Comparison of ENCODE assay signal across 8 cellular contexts in the genomic region with DNA sequence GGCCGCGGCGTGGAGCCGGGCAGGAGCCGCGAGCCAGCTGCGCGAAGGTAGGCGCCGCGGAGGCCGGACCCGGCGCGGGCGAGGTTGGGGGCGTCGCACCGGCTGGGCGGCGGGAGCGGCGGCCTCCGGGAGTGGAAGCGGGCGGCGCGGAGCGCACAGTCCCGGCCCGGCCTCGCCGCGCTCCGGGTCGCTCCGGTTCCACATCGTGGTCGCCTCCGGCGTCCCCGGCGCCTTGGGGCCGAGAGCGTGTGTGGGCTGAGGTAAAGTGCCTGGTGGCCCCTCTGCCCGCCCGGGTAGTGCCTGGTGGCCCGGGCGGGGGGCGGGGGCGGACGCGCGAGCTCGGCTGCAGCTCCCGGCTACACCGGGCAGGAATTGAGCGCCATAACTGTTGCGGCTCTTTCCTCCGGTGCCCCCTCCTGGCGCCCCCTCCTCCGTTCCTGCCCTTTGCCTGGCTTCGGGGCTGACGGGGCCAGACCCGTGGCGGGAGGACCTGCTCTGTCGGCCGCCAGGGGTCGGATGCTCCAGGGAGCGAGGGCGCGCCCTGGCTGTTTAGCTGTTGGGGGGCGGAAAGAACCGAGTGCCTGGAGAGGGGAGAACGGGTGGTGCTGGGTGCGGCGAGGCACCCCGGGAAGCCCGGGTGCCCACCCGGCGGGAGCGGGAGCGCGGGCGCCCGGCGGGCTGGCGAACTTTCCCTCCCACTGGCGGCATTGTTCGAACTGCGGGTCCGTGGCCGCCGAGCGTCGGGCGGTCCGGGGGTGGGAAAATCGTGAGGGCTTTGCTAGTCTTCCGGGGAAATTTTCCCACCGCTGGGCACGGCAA. TPM values are rescaled to one million over a fixed set of nuclear protein-coding genes. Genes with fewer than 3 reads are reported as not detected.
DNase-seq lines count a peak whose midpoint lies in the region; ATAC-seq and TF ChIP-seq lines count a peak whose summit lies in the region.

No MANE protein-coding gene starts in this region.

- 0 to 56% (median 0%) methylated on average over 11 to 102 of the region's 102 CpGs for WGBS in spleen, 5 donors

- H3K27me3 Mint-ChIP-seq in brain, result peaks cover 12% of the 10 kb centered on the region

- H3K9me3 Mint-ChIP-seq in brain, result peaks cover 0 to 8% (median 0%) of the 10 kb centered on the region in 5 experiments

- H3K27ac ChIP-seq in spleen, result peak overlapping the region in 7 of 8 donors; percentile 22 to 84 (median 74)

- H3K4me3 Mint-ChIP-seq in brain, result peak overlapping the region; percentile 91 to 96 (median 92)

- no peaks in the 10 kb centered on the region for H3K9me3 ChIP-seq in spleen

- H3K27ac Mint-ChIP-seq in brain, result peak overlapping the region in 2 of 5 experiments; percentile 85 to 94

- peak overlapping the region; percentile 44 to 78 (median 55) for H3K4me3 ChIP-seq in spleen

- peaks cover 0 to 13% (median 3%) of the 10 kb centered on the region in 6 donors for H3K4me1 ChIP-seq in spleen

- H3K4me1 Mint-ChIP-seq in brain, result peaks cover 18% of the 10 kb centered on the region

- no peaks in the 10 kb centered on the region for H3K36me3 ChIP-seq in spleen

- intact Hi-C loops in spleen (cut with DNase I; ENCODE audit: low total_unique reads), result no loop called here

- DNase-seq in NCI-H524 (lab: John Stamatoyannopoulos, UW) (peak; percentile 3 to 59), NCI-H524 treated with DMSO at 0.1 percent for 48 hours (lab: John Stamatoyannopoulos, UW) (no peak), SK-N-DZ (ENCODE audit: low spot score) (peak; percentile 47), iPS-NIHi7 (ENCODE audit: extremely low spot score) (peak; percentile 78), spleen (peak; percentile 87)
- no peak for DNase-seq in effector CD8-positive, alpha-beta T cell (lab: John Stamatoyannopoulos, UW)

- H3K36me3 Mint-ChIP-seq in brain, result no peaks in the 10 kb centered on the region

- no peak for TF ChIP-seq POLR2A in spleen (IDR thresholded peaks at IDR 0.05)

- peak; percentile 64 for ATAC-seq in HG03521 (IDR thresholded peaks at IDR 0.05; ENCODE audit: unreplicated experiment)

- H3K27me3 ChIP-seq in spleen (replicated peaks in 1 of 7), result peaks cover 0 to 29% (median 0%) of the 10 kb centered on the region in 7 donors

- peak; percentile 42 to 65 for TF ChIP-seq CTCF in brain (conservative IDR thresholded peaks at IDR 0.05)
- peak in 10 of 11 experiments; percentile 20 to 63 (median 49) for TF ChIP-seq CTCF in spleen (IDR thresholded peaks at IDR 0.05 in 8 of 11, conservative IDR thresholded peaks at IDR 0.05 in 3 of 11)

RNA-seq across cellular contexts. Expression of gene JADE3, which starts 0.7 kb away (rescaled TPM):
- polyA plus RNA-seq in SK-N-DZ (2014; cell fraction: cytosol; rRNA removed), result 6.9 and 9.3 TPM in 2 replicates
- polyA plus RNA-seq in SK-N-DZ (2014; cell fraction: nucleus; rRNA removed), result 7.2 and 8.8 TPM in 2 replicates
- polyA plus RNA-seq in brain (ENCODE audit: insufficient read depth, low read depth, low replicate concordance), result 14.1 TPM
- total RNA-seq in spleen, result 10 to 100 TPM in 6 of 7 donors, 1 to 10 TPM in 1; 9.9 to 15.6 (median 13.1) TPM
- polyA plus RNA-seq in spleen, result 1 to 10 TPM; 6.0 to 9.0 (median 8.8) TPM

Comparison
In these comparisons a context has a peak if more than half of its experiments do, and no peak if none do; other contexts are left out.
1. DNase-seq: peak in NCI-H524 (2 of 2), SK-N-DZ (single experiment), iPS-NIHi7 (single experiment) and spleen (single experiment); none in NCI-H524 treated with DMSO at 0.1 percent for 48 hours (single experiment) and effector CD8-positive, alpha-beta T cell (single experiment).